21 cellular contexts compared by ENCODE assay signal in the genomic region with DNA sequence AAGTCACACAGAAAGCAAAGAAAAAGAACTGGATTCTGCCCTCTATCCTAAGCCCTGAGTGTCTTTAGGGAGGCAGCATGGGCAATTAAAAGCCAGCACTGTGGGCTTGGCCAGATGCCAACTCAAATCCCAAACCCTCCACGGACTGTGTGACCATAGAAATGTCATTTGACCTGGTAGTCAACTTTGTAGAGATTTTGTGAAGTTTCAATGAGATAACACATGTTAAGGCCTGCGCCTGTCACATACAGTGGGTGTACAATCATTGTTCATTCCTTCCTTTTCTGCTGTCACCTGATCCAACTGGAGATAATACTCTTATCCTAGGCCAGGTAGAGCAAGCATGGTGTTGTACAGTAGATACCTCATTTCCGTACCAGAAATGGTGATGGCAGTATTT. TPM values are rescaled to one million over a fixed set of nuclear protein-coding genes. Genes with fewer than 3 reads are reported as not detected.
DNase-seq lines count a peak whose midpoint lies in the region; ATAC-seq, FAIRE-seq and TF ChIP-seq lines count a peak whose summit lies in the region.
"Had no signal": no experiment of that assay in that cellular context is flagged by ENCODE, and none has a peak within 500 bp of the region (broad histone marks: within the 10 kb centered on the region; RNA-seq: fewer than 3 reads in every experiment).

No MANE protein-coding gene starts in this region.

- FAIRE-seq in RCC 7860 (lab: Jason Lieb, UNC) = no peak
- FAIRE-seq: A549, GM12891, GM18507 had no signal

- in situ Hi-C loops in IMR-90 (cut with MboI; ENCODE audit: low sequenced_read_pairs) = no loop called here

- ATAC-seq in IMR-90 (ENCODE audit: low read depth) = no peak
- ATAC-seq in activated CD8-positive, alpha-beta T cell treated with anti-CD3 and anti-CD28 coated beads, Interleukin-2, amount 10 ng/mL, durations not matched to agents 7 days and 5 days = no peak
- ATAC-seq: A549, PC-3 had no signal

- H3K9ac ChIP-seq in IMR-90 (ENCODE audit: low read depth, low read length) (no peak overlapping the region), muscle layer of colon (ENCODE audit: low read length) (no peak overlapping the region)

- H3K27me3 ChIP-seq in IMR-90 (ENCODE audit: control insufficient read depth, insufficient read depth, low read length) (peaks cover 21% of the 10 kb centered on the region), muscle layer of colon (ENCODE audit: control insufficient read depth in 1 of 2, insufficient read depth in 2 of 2, low read length in 2 of 2) (peaks cover 0 to 6% of the 10 kb centered on the region in 2 donors)

- WGBS in IMR-90 (ENCODE audit: extremely low coverage in 2 of 2, insufficient read length in 1 of 2), 2 experiments = no CpG with 5 or more reads among the region's 3 CpGs

- peak overlapping the region; percentile 61; the same call in 1 of the 2 replicates for H2AK5ac ChIP-seq in IMR-90 (ENCODE audit: low read depth, low read length)

- H2BK120ac ChIP-seq in IMR-90 (ENCODE audit: low read depth, low read length) = peak overlapping the region; percentile 60; the same call in 1 of the 2 replicates

- intact Hi-C loops in IMR-90 (cut with micrococcal nuclease) = no loop called here

- peaks cover 15% of the 10 kb centered on the region for H3K9me1 ChIP-seq in IMR-90 (ENCODE audit: insufficient read depth, low read length)

- no peak overlapping the region for H2BK5ac ChIP-seq in IMR-90 (ENCODE audit: low read depth, low read length, poor library complexity, severe bottlenecking)

- H4K91ac ChIP-seq in IMR-90 (ENCODE audit: insufficient read depth, low read depth, low read length) = peak overlapping the region; percentile 18; the same call in 1 of the 2 replicates

- no peak for TF ChIP-seq POLR2A in IMR-90 (IDR thresholded peaks at IDR 0.05; ENCODE audit: low read depth, low read length)

- no peaks in the 10 kb centered on the region for H3K36me3 Mint-ChIP-seq in activated CD8-positive, alpha-beta T cell treated with anti-CD3 and anti-CD28 coated beads, Interleukin-2, amount 10 ng/mL, durations not matched to agents 7 days and 5 days (ENCODE audit: low read depth)

- H3K27me3 Mint-ChIP-seq in activated CD8-positive, alpha-beta T cell treated with anti-CD3 and anti-CD28 coated beads, Interleukin-2, amount 10 ng/mL, durations not matched to agents 7 days and 5 days (ENCODE audit: low read depth) = peaks cover 2% of the 10 kb centered on the region

- H3K9me3 ChIP-seq in IMR-90 (ENCODE audit: control insufficient read depth, insufficient read depth, low read length) = no peaks in the 10 kb centered on the region
- H3K9me3 ChIP-seq in muscle layer of colon (ENCODE audit: low read length) = no peaks in the 10 kb centered on the region
- H3K9me3 ChIP-seq: A549, HAP-1 had no signal

- H2BK20ac ChIP-seq in IMR-90 (ENCODE audit: low read depth, low read length) = peak overlapping the region; percentile 51; the same call in 1 of the 2 replicates

- 0 out of 2 replicates have a peak overlapping the region, but pooled peaks have one; percentile 40 for H3K23ac ChIP-seq in IMR-90 (ENCODE audit: low read depth, low read length)

- no peak overlapping the region for H2AK9ac ChIP-seq in IMR-90 (replicated peaks; ENCODE audit: low read depth, low read length, poor library complexity)

- CTCF ChIA-PET in IMR-90 (lab: Yijun Ruan, JAX) = interaction anchor here (0.6 to 1.6 kb wide), 3 partner anchors 12 to 1547 kb away, joined by 3 read pairs; no protein-coding TSS in a partner anchor
- CTCF ChIA-PET in activated CD8-positive, alpha-beta T cell treated with anti-CD3 and anti-CD28 coated beads, Interleukin-2, amount 10 ng/mL, durations not matched to agents 7 days and 5 days (lab: Charles Lee) = interaction anchor here (1.1 to 1.2 kb wide), 2 partner anchors 9 to 25 kb away, joined by 3 read pairs; no protein-coding TSS in a partner anchor

- H3K27ac ChIP-seq in IMR-90 (ENCODE audit: insufficient read depth, low read length) (no peak overlapping the region), muscle layer of colon (ENCODE audit: low read depth, low read length) (peak overlapping the region; percentile 42)
- H3K27ac ChIP-seq: A549, HL-60, SJSA1 had no signal

- TF ChIP-seq CTCF in IMR-90 (conservative IDR thresholded peaks at IDR 0.05; ENCODE audit: low read depth, low read length) = no peak

- H3K36me3 ChIP-seq in IMR-90 (ENCODE audit: control insufficient read depth, insufficient read depth, low read length) (no peaks in the 10 kb centered on the region), muscle layer of colon (ENCODE audit: insufficient read depth, low read length) (no peaks in the 10 kb centered on the region)
- H3K36me3 ChIP-seq: HAP-1, SJSA1 had no signal

- H3K18ac ChIP-seq in IMR-90 (ENCODE audit: low read depth, low read length) = no peak overlapping the region

- BruUV-seq in IMR-90 (replicated peaks; lab: Mats Ljungman, UMichigan) = no TSS peak

- no peaks in the 10 kb centered on the region for H4K20me1 ChIP-seq in IMR-90 (ENCODE audit: insufficient read depth, low read length)

- H4K8ac ChIP-seq in IMR-90 (ENCODE audit: low read depth in 2 of 2, low read length in 2 of 2) = peak overlapping the region in 1 of 2 experiments; percentile 49; a peak in 1 of 4 replicates

- POLR2A ChIA-PET in IMR-90 (lab: Charles Lee; ENCODE audit: unreplicated experiment) = no interaction called here
- POLR2A ChIA-PET in activated CD8-positive, alpha-beta T cell treated with anti-CD3 and anti-CD28 coated beads, Interleukin-2, amount 10 ng/mL, durations not matched to agents 7 days and 5 days (lab: Charles Lee) = interaction anchor here (3.7 kb wide), 1 partner anchor 12 kb away, joined by 17 read pairs; no protein-coding TSS in a partner anchor

- DNase-seq in COLO668 (lab: John Stamatoyannopoulos, UW; ENCODE audit: unreplicated experiment) (peak; percentile 58), IMR-90 (no peak), RCC 7860 (ENCODE audit: low spot score) (peak; percentile 8), DMS53 (lab: John Stamatoyannopoulos, UW) (no peak)
- no peak for DNase-seq in activated effector memory CD4-positive, alpha-beta T cell treated with anti-CD3 and anti-CD28 coated beads, Interleukin-2, amount 50 U/mL, for 16 hours
- DNase-seq in activated CD8-positive, alpha-beta T cell treated with anti-CD3 and anti-CD28 coated beads, Interleukin-2, amount 10 ng/mL, durations not matched to agents 7 days and 5 days = no peak
- DNase-seq: C1 segment of cervical spinal cord, GF-D8, KBM-7, NCI-H146, NCI-H2081 treated with DMSO at 0.1 percent for 48 hours, NCI-H226, NCI-H524 treated with DMSO at 0.1 percent for 48 hours, PC-3 had no signal

- 0 out of 3 replicates have a peak overlapping the region, but pooled peaks have one; percentile 71 for H2BK15ac ChIP-seq in IMR-90 (ENCODE audit: low read depth, low read length)

- H3K4me1 ChIP-seq in IMR-90 (ENCODE audit: control insufficient read depth, insufficient read depth, low read length) = peaks cover 23% of the 10 kb centered on the region
- H3K4me1 ChIP-seq in muscle layer of colon (ENCODE audit: insufficient read depth, low read length) = peaks cover 23% of the 10 kb centered on the region
- H3K4me1 ChIP-seq: A549, HAP-1 had no signal

- H4K5ac ChIP-seq in IMR-90 (ENCODE audit: low read depth, low read length) = no peak overlapping the region

- H3K79me1 ChIP-seq in IMR-90 (ENCODE audit: low read depth in 1 of 2, low read length in 2 of 2) = no peaks in the 10 kb centered on the region

- no peak overlapping the region for H3K4me3 Mint-ChIP-seq in activated CD8-positive, alpha-beta T cell treated with anti-CD3 and anti-CD28 coated beads, Interleukin-2, amount 10 ng/mL, durations not matched to agents 7 days and 5 days

- H2AFZ ChIP-seq in IMR-90 (replicated peaks; ENCODE audit: low read length, poor library complexity) = no peak overlapping the region

- H3K14ac ChIP-seq in IMR-90 (replicated peaks; ENCODE audit: low read depth, low read length) = 0 out of 2 replicates have a peak overlapping the region, but pooled peaks have one; percentile 11

- no peaks in the 10 kb centered on the region for H3K9me3 Mint-ChIP-seq in activated CD8-positive, alpha-beta T cell treated with anti-CD3 and anti-CD28 coated beads, Interleukin-2, amount 10 ng/mL, durations not matched to agents 7 days and 5 days (ENCODE audit: insufficient read depth)

- H3K4me3 ChIP-seq in IMR-90 (ENCODE audit: insufficient read depth, low read depth, low read length) (no peak overlapping the region), muscle layer of colon (ENCODE audit: low read depth in 1 of 2, low read length in 2 of 2) (no peak overlapping the region)
- H3K4me3 ChIP-seq: A549, HAP-1, SJSA1 had no signal

- TF ChIP-seq RAD21 in IMR-90 (IDR thresholded peaks at IDR 0.05; ENCODE audit: low read length) = no peak

- H3K27ac Mint-ChIP-seq in activated CD8-positive, alpha-beta T cell treated with anti-CD3 and anti-CD28 coated beads, Interleukin-2, amount 10 ng/mL, durations not matched to agents 7 days and 5 days = no peak overlapping the region

- dilution Hi-C loops in IMR-90 (cut with HindIII; ENCODE audit: low sequenced_read_pairs, unreplicated experiment) = no loop called here

- H3K4me1 Mint-ChIP-seq in activated CD8-positive, alpha-beta T cell treated with anti-CD3 and anti-CD28 coated beads, Interleukin-2, amount 10 ng/mL, durations not matched to agents 7 days and 5 days (ENCODE audit: low read depth) = no peaks in the 10 kb centered on the region

- H3K4me2 ChIP-seq in IMR-90 (ENCODE audit: low read depth, low read length) = no peak overlapping the region
- H3K4me2 ChIP-seq: A549 had no signal

- H3K56ac ChIP-seq in IMR-90 (ENCODE audit: extremely low read depth, insufficient read depth, low read length) = no peak overlapping the region

- H3K4ac ChIP-seq in IMR-90 (ENCODE audit: low read depth, low read length) = peak overlapping the region; percentile 44; the same call in 1 of the 2 replicates

TF ChIP-seq in IMR-90, 13 proteins besides CTCF, POLR2A, EP300 and RAD21 (continues in another document):
- TF ChIP-seq NFE2L2 (IDR thresholded peaks at IDR 0.05; ENCODE audit: low read depth, low read length) (no peak), RFX5 (IDR thresholded peaks at IDR 0.05; ENCODE audit: low read depth, low read length) (no peak)

RNA-seq across cellular contexts. Expression of a gene that starts 54.2 kb away (rescaled TPM):
- total RNA-seq in IMR-90 (2012; rRNA removed) = 2.2 and 2.7 TPM in 2 replicates
- polyA plus RNA-seq in IMR-90 (2012; rRNA removed) = 6.3 and 8.1 TPM in 2 replicates
- 6.7 and 9.4 TPM in 2 replicates for polyA plus RNA-seq in IMR-90 (2012; cell fraction: cytosol; rRNA removed)
- polyA plus RNA-seq in IMR-90 (2012; cell fraction: nucleus; rRNA removed; ENCODE audit: low replicate concordance) = 3.1 and 5.5 TPM in 2 replicates
- 1 to 10 TPM; 4.0 to 4.6 TPM for total RNA-seq in activated CD8-positive, alpha-beta T cell treated with anti-CD3 and anti-CD28 coated beads, Interleukin-2, amount 10 ng/mL, durations not matched to agents 7 days and 5 days

RNA-seq across cellular contexts. Expression of a gene that starts 54.4 kb away (rescaled TPM):
- 0.28 and 0.36 TPM in 2 replicates for total RNA-seq in IMR-90 (2012; rRNA removed)
- polyA plus RNA-seq in IMR-90 (2012; rRNA removed) = 0.72 and 1.1 TPM in 2 replicates
- polyA plus RNA-seq in IMR-90 (2012; cell fraction: cytosol; rRNA removed) = 0.33 TPM in 1 of 2 replicates, not detected in the other
- 15.3 and 21.0 TPM in 2 replicates for polyA plus RNA-seq in IMR-90 (2012; cell fraction: nucleus; rRNA removed; ENCODE audit: low replicate concordance)
- total RNA-seq in activated CD8-positive, alpha-beta T cell treated with anti-CD3 and anti-CD28 coated beads, Interleukin-2, amount 10 ng/mL, durations not matched to agents 7 days and 5 days = 10 to 100 TPM; 80.0 to 88.4 TPM
- total RNA-seq: SJSA1 had no signal

Comparison
In these comparisons a context has a peak if more than half of its experiments do, and no peak if none do; other contexts are left out.
1. DNase-seq: peak in COLO668 (single experiment) and RCC 7860 (single experiment); none in IMR-90 (single experiment), activated effector memory CD4-positive, alpha-beta T cell treated with anti-CD3 and anti-CD28 coated beads, Interleukin-2, amount 50 U/mL, for 16 hours (single experiment), DMS53 (single experiment) and activated CD8-positive, alpha-beta T cell treated with anti-CD3 and anti-CD28 coated beads, Interleukin-2, amount 10 ng/mL, durations not matched to agents 7 days and 5 days (single experiment).
2. RNA of a gene that starts 54.4 kb away (total RNA-seq): 80.0 to 88.4 TPM in activated CD8-positive, alpha-beta T cell treated with anti-CD3 and anti-CD28 coated beads, Interleukin-2, amount 10 ng/mL, durations not matched to agents 7 days and 5 days; 0.28 to 0.36 TPM in IMR-90; every median in the first group is over 10 times any median in the second.